In genomic region chr4:7861440-7861881, GRCh38 we compare ENCODE assay signal across 1 cellular context.
A peak's percentile ranks its signal among the peaks of the same experiment; 100 is the strongest.
TF ChIP-seq lines count a peak whose summit lies in the region.

No MANE protein-coding gene starts in this region.

TF ChIP-seq in A549, 52 proteins besides CTCF, POLR2A, EP300 and RAD21 (continued from another document):
- TF ChIP-seq FOXS1 (CRISPR knock-in tag; IDR thresholded peaks at IDR 0.05) (0 out of 2 replicates have a peak, but pooled peaks have one; percentile 7), RNF2 (IDR thresholded peaks at IDR 0.05; ENCODE audit: borderline replicate concordance, low read depth) (no peak), RFX5 (IDR thresholded peaks at IDR 0.05) (no peak), MAZ (IDR thresholded peaks at IDR 0.05; ENCODE audit: borderline replicate concordance, low read depth, low read length) (no peak), SREBF2 (IDR thresholded peaks at IDR 0.05) (no peak), JUNB (IDR thresholded peaks at IDR 0.05) (peak; percentile 72)
